ENCODE assay signal across 9 cellular contexts in genomic region chr7:38367301-38367700, GRCh38.
DNase-seq lines count a peak whose midpoint lies in the region; ATAC-seq and TF ChIP-seq lines count a peak whose summit lies in the region.
"Had no signal": no experiment of that assay in that cellular context is flagged by ENCODE, and none has a peak within 500 bp of the region (broad histone marks: within the 10 kb centered on the region; RNA-seq: fewer than 3 reads in every experiment).

No MANE protein-coding gene starts in this region.

- intact Hi-C loops in colonic mucosa (cut with DNase I), result no loop called here
- intact Hi-C loops in MCF 10A (cut with micrococcal nuclease), result no loop called here

- H3K9me3 ChIP-seq in CD4-positive, CD25-positive, alpha-beta regulatory T cell (ENCODE audit: control insufficient read depth in 2 of 2, low read length in 2 of 2), result no peaks in the 10 kb centered on the region
- no peaks in the 10 kb centered on the region for H3K9me3 ChIP-seq in colonic mucosa

- H3K4me1 Mint-ChIP-seq in CD4-positive, CD25-positive, alpha-beta regulatory T cell, result peaks cover 16 to 85% (median 68%) of the 10 kb centered on the region in 4 donors
- H3K4me1 Mint-ChIP-seq in activated naive CD4-positive, alpha-beta T cell treated with anti-CD3 and anti-CD28 coated beads, Interleukin-2, amount 10 ng/mL, durations not matched to agents 7 days and 5 days, result peaks cover 69% of the 10 kb centered on the region
- H3K4me1 Mint-ChIP-seq in MCF 10A (ENCODE audit: insufficient read depth, unreplicated experiment), result peaks cover 6% of the 10 kb centered on the region

- peak overlapping the region; percentile 76 for H3K27ac ChIP-seq in CD4-positive, CD25-positive, alpha-beta regulatory T cell (ENCODE audit: insufficient read depth, low read length, poor library complexity, severe bottlenecking)
- H3K27ac ChIP-seq in colonic mucosa, result no peak overlapping the region

- H3K36me3 ChIP-seq in CD4-positive, CD25-positive, alpha-beta regulatory T cell (ENCODE audit: control insufficient read depth, insufficient read depth, low read length), result no peaks in the 10 kb centered on the region
- H3K36me3 ChIP-seq in colonic mucosa, result no peaks in the 10 kb centered on the region

- peak; percentile 68 to 71 for ATAC-seq in CD4-positive, CD25-positive, alpha-beta regulatory T cell (ENCODE audit: low read depth in 2 of 2)
- ATAC-seq in GM19351 (IDR thresholded peaks at IDR 0.05; ENCODE audit: unreplicated experiment) (peak; percentile 57), HG03103 (IDR thresholded peaks at IDR 0.05; ENCODE audit: low read depth, unreplicated experiment) (peak; percentile 46)

- no TSS peak for BruUV-seq in MCF 10A (replicated peaks; lab: Mats Ljungman, UMichigan)

- H3K9ac ChIP-seq in colonic mucosa (ENCODE audit: low read depth in 2 of 2, low read length in 2 of 2), result no peak overlapping the region

- H3K27me3 Mint-ChIP-seq in CD4-positive, CD25-positive, alpha-beta regulatory T cell, result peaks cover 4% of the 10 kb centered on the region
- H3K27me3 Mint-ChIP-seq in activated naive CD4-positive, alpha-beta T cell treated with anti-CD3 and anti-CD28 coated beads, Interleukin-2, amount 10 ng/mL, durations not matched to agents 7 days and 5 days, result no peaks in the 10 kb centered on the region
- peaks cover 12% of the 10 kb centered on the region for H3K27me3 Mint-ChIP-seq in MCF 10A (ENCODE audit: insufficient read depth, unreplicated experiment)

- CTCF ChIA-PET in activated naive CD4-positive, alpha-beta T cell treated with anti-CD3 and anti-CD28 coated beads, Interleukin-2, amount 10 ng/mL, durations not matched to agents 7 days and 5 days (lab: Charles Lee), result interaction anchor here (0.9 to 11.9 kb wide), 10 partner anchors 8 to 260 kb away, joined by 3 to 285 read pairs (median 6); no protein-coding TSS in a partner anchor
- CTCF ChIA-PET in MCF 10A (lab: Yijun Ruan, JAX), result interaction anchor here (0.7 to 5.5 kb wide), 9 partner anchors 9 to 466 kb away, joined by 3 to 95 read pairs (median 22); no protein-coding TSS in a partner anchor

- H3K27me3 ChIP-seq in CD4-positive, CD25-positive, alpha-beta regulatory T cell (ENCODE audit: control insufficient read depth, insufficient read depth, low read length), result no peaks in the 10 kb centered on the region
- no peaks in the 10 kb centered on the region for H3K27me3 ChIP-seq in colonic mucosa

- DNase-seq in CD4-positive, CD25-positive, alpha-beta regulatory T cell, result peak in 1 of 3 donors; percentile 68
- no peak for DNase-seq in activated naive CD4-positive, alpha-beta T cell treated with anti-CD3 and anti-CD28 coated beads, Interleukin-2, amount 10 ng/mL, durations not matched to agents 7 days and 5 days
- no peak for DNase-seq in mesenteric fat pad (ENCODE audit: low spot score)
- DNase-seq in colonic mucosa, result no peak
- no peak for DNase-seq in MCF 10A (ENCODE audit: unreplicated experiment)
- no peak for DNase-seq in GM19238 (ENCODE audit: insufficient read length, low spot score)
- DNase-seq: NCI-H1048 had no signal

- peak overlapping the region; percentile 55 to 91 (median 68) for H3K4me3 Mint-ChIP-seq in CD4-positive, CD25-positive, alpha-beta regulatory T cell
- no peak overlapping the region for H3K4me3 Mint-ChIP-seq in activated naive CD4-positive, alpha-beta T cell treated with anti-CD3 and anti-CD28 coated beads, Interleukin-2, amount 10 ng/mL, durations not matched to agents 7 days and 5 days
- no peak overlapping the region for H3K4me3 Mint-ChIP-seq in MCF 10A (ENCODE audit: unreplicated experiment)

- H3K4me1 ChIP-seq in CD4-positive, CD25-positive, alpha-beta regulatory T cell (ENCODE audit: control insufficient read depth, insufficient read depth, low read length, poor library complexity, severe bottlenecking), result peaks cover 49% of the 10 kb centered on the region
- H3K4me1 ChIP-seq in colonic mucosa, result no peaks in the 10 kb centered on the region

- peak overlapping the region; percentile 66 for H3K4me3 ChIP-seq in CD4-positive, CD25-positive, alpha-beta regulatory T cell (ENCODE audit: low read depth, low read length)
- H3K4me3 ChIP-seq in colonic mucosa, result no peak overlapping the region

- peak overlapping the region; percentile 85 to 95 (median 85) for H3K27ac Mint-ChIP-seq in CD4-positive, CD25-positive, alpha-beta regulatory T cell
- H3K27ac Mint-ChIP-seq in activated naive CD4-positive, alpha-beta T cell treated with anti-CD3 and anti-CD28 coated beads, Interleukin-2, amount 10 ng/mL, durations not matched to agents 7 days and 5 days, result peak overlapping the region; percentile 84
- no peak overlapping the region for H3K27ac Mint-ChIP-seq in MCF 10A (ENCODE audit: low read depth, unreplicated experiment)

- POLR2A ChIA-PET in MCF 10A (lab: Yijun Ruan, JAX), result no interaction called here

- TF ChIP-seq CTCF in colonic mucosa (IDR thresholded peaks at IDR 0.05), result no peak
- no peak for TF ChIP-seq CTCF in MCF 10A (IDR thresholded peaks at IDR 0.05; ENCODE audit: unreplicated experiment)

- no peaks in the 10 kb centered on the region for H3K36me3 Mint-ChIP-seq in CD4-positive, CD25-positive, alpha-beta regulatory T cell
- H3K36me3 Mint-ChIP-seq in activated naive CD4-positive, alpha-beta T cell treated with anti-CD3 and anti-CD28 coated beads, Interleukin-2, amount 10 ng/mL, durations not matched to agents 7 days and 5 days, result peaks cover 18% of the 10 kb centered on the region
- H3K36me3 Mint-ChIP-seq in MCF 10A (ENCODE audit: insufficient read depth, unreplicated experiment), result no peaks in the 10 kb centered on the region

- H3K9me3 Mint-ChIP-seq in CD4-positive, CD25-positive, alpha-beta regulatory T cell, result no peaks in the 10 kb centered on the region
- no peaks in the 10 kb centered on the region for H3K9me3 Mint-ChIP-seq in activated naive CD4-positive, alpha-beta T cell treated with anti-CD3 and anti-CD28 coated beads, Interleukin-2, amount 10 ng/mL, durations not matched to agents 7 days and 5 days
- no peaks in the 10 kb centered on the region for H3K9me3 Mint-ChIP-seq in MCF 10A (ENCODE audit: unreplicated experiment)

Comparison
In these comparisons a context has a peak if more than half of its experiments do, and no peak if none do; other contexts are left out.
1. H3K4me3 Mint-ChIP-seq: peak in CD4-positive, CD25-positive, alpha-beta regulatory T cell (4 of 4); none in activated naive CD4-positive, alpha-beta T cell treated with anti-CD3 and anti-CD28 coated beads, Interleukin-2, amount 10 ng/mL, durations not matched to agents 7 days and 5 days (single experiment) and MCF 10A (single experiment).
2. Peak in every context shown above with its lines, with median percentiles within 50 percentile points of each other: ATAC-seq.